Comparison of ENCODE assay signal across 1 cellular context in the genomic region with DNA sequence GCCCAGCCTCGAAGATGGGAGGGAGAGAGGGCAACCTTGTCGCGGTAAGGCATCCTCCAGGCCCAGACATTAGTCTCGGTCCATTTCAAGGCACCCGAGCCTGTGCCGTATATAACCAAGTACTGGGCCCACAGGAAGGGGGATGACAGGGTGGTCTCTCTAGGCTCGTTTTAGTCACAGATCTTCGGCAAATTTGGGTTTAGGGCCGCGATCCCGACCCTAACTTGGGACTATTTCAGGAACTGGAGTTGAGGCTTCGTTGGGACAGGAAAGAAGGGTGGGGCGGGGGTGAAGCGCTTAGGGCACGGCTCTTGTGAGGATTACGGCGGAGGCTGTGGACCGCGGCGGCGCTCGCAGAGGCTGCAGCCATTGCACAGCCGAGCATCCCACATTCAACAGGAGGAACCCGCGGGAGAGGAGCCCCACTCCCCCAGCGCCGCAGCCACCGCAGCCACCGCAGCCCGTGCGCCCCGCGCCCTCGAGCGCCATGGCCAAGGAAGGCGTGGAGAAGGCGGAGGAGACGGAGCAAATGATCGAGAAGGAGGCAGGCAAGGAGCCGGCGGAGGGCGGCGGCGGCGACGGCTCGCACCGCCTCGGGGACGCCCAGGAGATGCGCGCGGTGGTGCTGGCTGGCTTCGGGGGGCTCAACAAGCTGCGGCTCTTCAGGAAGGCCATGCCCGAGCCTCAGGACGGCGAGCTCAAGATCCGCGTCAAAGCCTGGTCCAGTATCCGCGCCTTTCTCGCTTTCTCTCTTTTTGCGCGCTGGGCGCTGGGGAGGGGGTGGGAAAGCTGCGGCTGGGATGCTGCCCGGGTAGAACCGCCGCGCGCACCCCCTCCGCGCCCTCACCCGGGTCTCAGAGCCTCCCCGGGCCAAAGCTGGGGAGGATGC.
TF ChIP-seq lines count a peak whose summit lies in the region.

A gene with protein sequence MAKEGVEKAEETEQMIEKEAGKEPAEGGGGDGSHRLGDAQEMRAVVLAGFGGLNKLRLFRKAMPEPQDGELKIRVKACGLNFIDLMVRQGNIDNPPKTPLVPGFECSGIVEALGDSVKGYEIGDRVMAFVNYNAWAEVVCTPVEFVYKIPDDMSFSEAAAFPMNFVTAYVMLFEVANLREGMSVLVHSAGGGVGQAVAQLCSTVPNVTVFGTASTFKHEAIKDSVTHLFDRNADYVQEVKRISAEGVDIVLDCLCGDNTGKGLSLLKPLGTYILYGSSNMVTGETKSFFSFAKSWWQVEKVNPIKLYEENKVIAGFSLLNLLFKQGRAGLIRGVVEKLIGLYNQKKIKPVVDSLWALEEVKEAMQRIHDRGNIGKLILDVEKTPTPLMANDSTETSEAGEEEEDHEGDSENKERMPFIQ (plus strand): TSS at position 369 of the 889 bp plus-strand sequence. CDS start 119 bp downstream, at position 488.

TF ChIP-seq in K562, 482 proteins besides CTCF, POLR2A, EP300 and RAD21 (continued from another document and continues in another):
- TF ChIP-seq, protein P1, sequence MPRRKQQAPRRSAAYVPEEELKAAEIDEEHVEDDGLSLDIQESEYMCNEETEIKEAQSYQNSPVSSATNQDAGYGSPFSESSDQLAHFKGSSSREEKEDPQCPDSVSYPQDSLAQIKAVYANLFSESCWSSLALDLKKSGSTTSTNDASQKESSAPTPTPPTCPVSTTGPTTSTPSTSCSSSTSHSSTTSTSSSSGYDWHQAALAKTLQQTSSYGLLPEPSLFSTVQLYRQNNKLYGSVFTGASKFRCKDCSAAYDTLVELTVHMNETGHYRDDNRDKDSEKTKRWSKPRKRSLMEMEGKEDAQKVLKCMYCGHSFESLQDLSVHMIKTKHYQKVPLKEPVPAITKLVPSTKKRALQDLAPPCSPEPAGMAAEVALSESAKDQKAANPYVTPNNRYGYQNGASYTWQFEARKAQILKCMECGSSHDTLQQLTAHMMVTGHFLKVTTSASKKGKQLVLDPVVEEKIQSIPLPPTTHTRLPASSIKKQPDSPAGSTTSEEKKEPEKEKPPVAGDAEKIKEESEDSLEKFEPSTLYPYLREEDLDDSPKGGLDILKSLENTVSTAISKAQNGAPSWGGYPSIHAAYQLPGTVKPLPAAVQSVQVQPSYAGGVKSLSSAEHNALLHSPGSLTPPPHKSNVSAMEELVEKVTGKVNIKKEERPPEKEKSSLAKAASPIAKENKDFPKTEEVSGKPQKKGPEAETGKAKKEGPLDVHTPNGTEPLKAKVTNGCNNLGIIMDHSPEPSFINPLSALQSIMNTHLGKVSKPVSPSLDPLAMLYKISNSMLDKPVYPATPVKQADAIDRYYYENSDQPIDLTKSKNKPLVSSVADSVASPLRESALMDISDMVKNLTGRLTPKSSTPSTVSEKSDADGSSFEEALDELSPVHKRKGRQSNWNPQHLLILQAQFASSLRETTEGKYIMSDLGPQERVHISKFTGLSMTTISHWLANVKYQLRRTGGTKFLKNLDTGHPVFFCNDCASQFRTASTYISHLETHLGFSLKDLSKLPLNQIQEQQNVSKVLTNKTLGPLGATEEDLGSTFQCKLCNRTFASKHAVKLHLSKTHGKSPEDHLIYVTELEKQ (CRISPR knock-in tag; IDR thresholded peaks at IDR 0.05) = no peak
- TF ChIP-seq, protein P2, sequence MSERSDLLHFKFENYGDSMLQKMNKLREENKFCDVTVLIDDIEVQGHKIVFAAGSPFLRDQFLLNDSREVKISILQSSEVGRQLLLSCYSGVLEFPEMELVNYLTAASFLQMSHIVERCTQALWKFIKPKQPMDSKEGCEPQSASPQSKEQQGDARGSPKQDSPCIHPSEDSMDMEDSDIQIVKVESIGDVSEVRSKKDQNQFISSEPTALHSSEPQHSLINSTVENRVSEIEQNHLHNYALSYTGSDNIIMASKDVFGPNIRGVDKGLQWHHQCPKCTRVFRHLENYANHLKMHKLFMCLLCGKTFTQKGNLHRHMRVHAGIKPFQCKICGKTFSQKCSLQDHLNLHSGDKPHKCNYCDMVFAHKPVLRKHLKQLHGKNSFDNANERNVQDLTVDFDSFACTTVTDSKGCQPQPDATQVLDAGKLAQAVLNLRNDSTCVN (CRISPR knock-in tag; IDR thresholded peaks at IDR 0.05) = no peak
- TF ChIP-seq, protein P3, sequence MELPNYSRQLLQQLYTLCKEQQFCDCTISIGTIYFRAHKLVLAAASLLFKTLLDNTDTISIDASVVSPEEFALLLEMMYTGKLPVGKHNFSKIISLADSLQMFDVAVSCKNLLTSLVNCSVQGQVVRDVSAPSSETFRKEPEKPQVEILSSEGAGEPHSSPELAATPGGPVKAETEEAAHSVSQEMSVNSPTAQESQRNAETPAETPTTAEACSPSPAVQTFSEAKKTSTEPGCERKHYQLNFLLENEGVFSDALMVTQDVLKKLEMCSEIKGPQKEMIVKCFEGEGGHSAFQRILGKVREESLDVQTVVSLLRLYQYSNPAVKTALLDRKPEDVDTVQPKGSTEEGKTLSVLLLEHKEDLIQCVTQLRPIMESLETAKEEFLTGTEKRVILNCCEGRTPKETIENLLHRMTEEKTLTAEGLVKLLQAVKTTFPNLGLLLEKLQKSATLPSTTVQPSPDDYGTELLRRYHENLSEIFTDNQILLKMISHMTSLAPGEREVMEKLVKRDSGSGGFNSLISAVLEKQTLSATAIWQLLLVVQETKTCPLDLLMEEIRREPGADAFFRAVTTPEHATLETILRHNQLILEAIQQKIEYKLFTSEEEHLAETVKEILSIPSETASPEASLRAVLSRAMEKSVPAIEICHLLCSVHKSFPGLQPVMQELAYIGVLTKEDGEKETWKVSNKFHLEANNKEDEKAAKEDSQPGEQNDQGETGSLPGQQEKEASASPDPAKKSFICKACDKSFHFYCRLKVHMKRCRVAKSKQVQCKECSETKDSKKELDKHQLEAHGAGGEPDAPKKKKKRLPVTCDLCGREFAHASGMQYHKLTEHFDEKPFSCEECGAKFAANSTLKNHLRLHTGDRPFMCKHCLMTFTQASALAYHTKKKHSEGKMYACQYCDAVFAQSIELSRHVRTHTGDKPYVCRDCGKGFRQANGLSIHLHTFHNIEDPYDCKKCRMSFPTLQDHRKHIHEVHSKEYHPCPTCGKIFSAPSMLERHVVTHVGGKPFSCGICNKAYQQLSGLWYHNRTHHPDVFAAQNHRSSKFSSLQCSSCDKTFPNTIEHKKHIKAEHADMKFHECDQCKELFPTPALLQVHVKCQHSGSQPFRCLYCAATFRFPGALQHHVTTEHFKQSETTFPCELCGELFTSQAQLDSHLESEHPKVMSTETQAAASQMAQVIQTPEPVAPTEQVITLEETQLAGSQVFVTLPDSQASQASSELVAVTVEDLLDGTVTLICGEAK (IDR thresholded peaks at IDR 0.05) = peak; percentile 82
- TF ChIP-seq, protein P3 (CRISPR knock-in tag; IDR thresholded peaks at IDR 0.05) = no peak
- peak in 1 of 2 experiments; percentile 77; a peak in 1 of 4 replicates for TF ChIP-seq ARNT (IDR thresholded peaks at IDR 0.05)
- peak; percentile 56; the same call in 1 of the 2 replicates for TF ChIP-seq MAFK (IDR thresholded peaks at IDR 0.05; ENCODE audit: low read length)
- TF ChIP-seq, protein P4, sequence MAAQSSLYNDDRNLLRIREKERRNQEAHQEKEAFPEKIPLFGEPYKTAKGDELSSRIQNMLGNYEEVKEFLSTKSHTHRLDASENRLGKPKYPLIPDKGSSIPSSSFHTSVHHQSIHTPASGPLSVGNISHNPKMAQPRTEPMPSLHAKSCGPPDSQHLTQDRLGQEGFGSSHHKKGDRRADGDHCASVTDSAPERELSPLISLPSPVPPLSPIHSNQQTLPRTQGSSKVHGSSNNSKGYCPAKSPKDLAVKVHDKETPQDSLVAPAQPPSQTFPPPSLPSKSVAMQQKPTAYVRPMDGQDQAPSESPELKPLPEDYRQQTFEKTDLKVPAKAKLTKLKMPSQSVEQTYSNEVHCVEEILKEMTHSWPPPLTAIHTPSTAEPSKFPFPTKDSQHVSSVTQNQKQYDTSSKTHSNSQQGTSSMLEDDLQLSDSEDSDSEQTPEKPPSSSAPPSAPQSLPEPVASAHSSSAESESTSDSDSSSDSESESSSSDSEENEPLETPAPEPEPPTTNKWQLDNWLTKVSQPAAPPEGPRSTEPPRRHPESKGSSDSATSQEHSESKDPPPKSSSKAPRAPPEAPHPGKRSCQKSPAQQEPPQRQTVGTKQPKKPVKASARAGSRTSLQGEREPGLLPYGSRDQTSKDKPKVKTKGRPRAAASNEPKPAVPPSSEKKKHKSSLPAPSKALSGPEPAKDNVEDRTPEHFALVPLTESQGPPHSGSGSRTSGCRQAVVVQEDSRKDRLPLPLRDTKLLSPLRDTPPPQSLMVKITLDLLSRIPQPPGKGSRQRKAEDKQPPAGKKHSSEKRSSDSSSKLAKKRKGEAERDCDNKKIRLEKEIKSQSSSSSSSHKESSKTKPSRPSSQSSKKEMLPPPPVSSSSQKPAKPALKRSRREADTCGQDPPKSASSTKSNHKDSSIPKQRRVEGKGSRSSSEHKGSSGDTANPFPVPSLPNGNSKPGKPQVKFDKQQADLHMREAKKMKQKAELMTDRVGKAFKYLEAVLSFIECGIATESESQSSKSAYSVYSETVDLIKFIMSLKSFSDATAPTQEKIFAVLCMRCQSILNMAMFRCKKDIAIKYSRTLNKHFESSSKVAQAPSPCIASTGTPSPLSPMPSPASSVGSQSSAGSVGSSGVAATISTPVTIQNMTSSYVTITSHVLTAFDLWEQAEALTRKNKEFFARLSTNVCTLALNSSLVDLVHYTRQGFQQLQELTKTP (IDR thresholded peaks at IDR 0.05; ENCODE audit: low read depth in 1 of 2, partially characterized antibody in 2 of 2) = peak in 1 of 2 experiments; percentile 69
- no peak for TF ChIP-seq U2AF2 (optimal IDR thresholded peaks at IDR 0.05; ENCODE audit: low read depth, low read length)
- TF ChIP-seq GTF2E2 (tag; IDR thresholded peaks at IDR 0.05) = no peak
- TF ChIP-seq, protein P5, sequence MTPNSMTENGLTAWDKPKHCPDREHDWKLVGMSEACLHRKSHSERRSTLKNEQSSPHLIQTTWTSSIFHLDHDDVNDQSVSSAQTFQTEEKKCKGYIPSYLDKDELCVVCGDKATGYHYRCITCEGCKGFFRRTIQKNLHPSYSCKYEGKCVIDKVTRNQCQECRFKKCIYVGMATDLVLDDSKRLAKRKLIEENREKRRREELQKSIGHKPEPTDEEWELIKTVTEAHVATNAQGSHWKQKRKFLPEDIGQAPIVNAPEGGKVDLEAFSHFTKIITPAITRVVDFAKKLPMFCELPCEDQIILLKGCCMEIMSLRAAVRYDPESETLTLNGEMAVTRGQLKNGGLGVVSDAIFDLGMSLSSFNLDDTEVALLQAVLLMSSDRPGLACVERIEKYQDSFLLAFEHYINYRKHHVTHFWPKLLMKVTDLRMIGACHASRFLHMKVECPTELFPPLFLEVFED (CRISPR knock-in tag; conservative IDR thresholded peaks at IDR 0.05) = no peak
- TF ChIP-seq PTTG1 (tag; IDR thresholded peaks at IDR 0.05; ENCODE audit: low read depth) = no peak
- no peak for TF ChIP-seq FIP1L1 (IDR thresholded peaks at IDR 0.05; ENCODE audit: low read depth, low read length, poor library complexity, severe bottlenecking)
- TF ChIP-seq GATAD2B (IDR thresholded peaks at IDR 0.05; ENCODE audit: borderline replicate concordance) = no peak
- TF ChIP-seq HIVEP1 (CRISPR knock-in tag; IDR thresholded peaks at IDR 0.05) = no peak
- TF ChIP-seq, protein P6, sequence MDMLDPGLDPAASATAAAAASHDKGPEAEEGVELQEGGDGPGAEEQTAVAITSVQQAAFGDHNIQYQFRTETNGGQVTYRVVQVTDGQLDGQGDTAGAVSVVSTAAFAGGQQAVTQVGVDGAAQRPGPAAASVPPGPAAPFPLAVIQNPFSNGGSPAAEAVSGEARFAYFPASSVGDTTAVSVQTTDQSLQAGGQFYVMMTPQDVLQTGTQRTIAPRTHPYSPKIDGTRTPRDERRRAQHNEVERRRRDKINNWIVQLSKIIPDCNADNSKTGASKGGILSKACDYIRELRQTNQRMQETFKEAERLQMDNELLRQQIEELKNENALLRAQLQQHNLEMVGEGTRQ (CRISPR knock-in tag; IDR thresholded peaks at IDR 0.05) = no peak
- TF ChIP-seq ZNF57 (CRISPR knock-in tag; IDR thresholded peaks at IDR 0.05) = no peak
- no peak for TF ChIP-seq MEF2D (tag; conservative IDR thresholded peaks at IDR 0.05; ENCODE audit: low read depth)
- no peak for TF ChIP-seq ZNF124 (CRISPR knock-in tag; IDR thresholded peaks at IDR 0.05)
- TF ChIP-seq, protein P7, sequence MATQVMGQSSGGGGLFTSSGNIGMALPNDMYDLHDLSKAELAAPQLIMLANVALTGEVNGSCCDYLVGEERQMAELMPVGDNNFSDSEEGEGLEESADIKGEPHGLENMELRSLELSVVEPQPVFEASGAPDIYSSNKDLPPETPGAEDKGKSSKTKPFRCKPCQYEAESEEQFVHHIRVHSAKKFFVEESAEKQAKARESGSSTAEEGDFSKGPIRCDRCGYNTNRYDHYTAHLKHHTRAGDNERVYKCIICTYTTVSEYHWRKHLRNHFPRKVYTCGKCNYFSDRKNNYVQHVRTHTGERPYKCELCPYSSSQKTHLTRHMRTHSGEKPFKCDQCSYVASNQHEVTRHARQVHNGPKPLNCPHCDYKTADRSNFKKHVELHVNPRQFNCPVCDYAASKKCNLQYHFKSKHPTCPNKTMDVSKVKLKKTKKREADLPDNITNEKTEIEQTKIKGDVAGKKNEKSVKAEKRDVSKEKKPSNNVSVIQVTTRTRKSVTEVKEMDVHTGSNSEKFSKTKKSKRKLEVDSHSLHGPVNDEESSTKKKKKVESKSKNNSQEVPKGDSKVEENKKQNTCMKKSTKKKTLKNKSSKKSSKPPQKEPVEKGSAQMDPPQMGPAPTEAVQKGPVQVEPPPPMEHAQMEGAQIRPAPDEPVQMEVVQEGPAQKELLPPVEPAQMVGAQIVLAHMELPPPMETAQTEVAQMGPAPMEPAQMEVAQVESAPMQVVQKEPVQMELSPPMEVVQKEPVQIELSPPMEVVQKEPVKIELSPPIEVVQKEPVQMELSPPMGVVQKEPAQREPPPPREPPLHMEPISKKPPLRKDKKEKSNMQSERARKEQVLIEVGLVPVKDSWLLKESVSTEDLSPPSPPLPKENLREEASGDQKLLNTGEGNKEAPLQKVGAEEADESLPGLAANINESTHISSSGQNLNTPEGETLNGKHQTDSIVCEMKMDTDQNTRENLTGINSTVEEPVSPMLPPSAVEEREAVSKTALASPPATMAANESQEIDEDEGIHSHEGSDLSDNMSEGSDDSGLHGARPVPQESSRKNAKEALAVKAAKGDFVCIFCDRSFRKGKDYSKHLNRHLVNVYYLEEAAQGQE (CRISPR knock-in tag; IDR thresholded peaks at IDR 0.05; ENCODE audit: low read depth) = no peak
